ENCODE assay signal across 1 cellular context in genomic region chr3:140711043-140711718, GRCh38.
A peak's percentile ranks its signal among the peaks of the same experiment; 100 is the strongest.
TF ChIP-seq lines count a peak whose summit lies in the region.

No MANE protein-coding gene starts in this region.

TF ChIP-seq in HepG2, 621 proteins besides CTCF, POLR2A, EP300 and RAD21 (continued from another document and continues in another):
- TF ChIP-seq ZBTB42 (CRISPR knock-in tag; IDR thresholded peaks at IDR 0.05) (no peak), EEA1 (CRISPR knock-in tag; IDR thresholded peaks at IDR 0.05; ENCODE audit: borderline replicate concordance) (no peak), ZNF558 (CRISPR knock-in tag; IDR thresholded peaks at IDR 0.05; ENCODE audit: borderline replicate concordance) (0 out of 2 replicates have a peak, but pooled peaks have one; percentile 46), ZFX (CRISPR knock-in tag; IDR thresholded peaks at IDR 0.05; ENCODE audit: low read depth) (no peak; the same call in 1 of the 2 replicates), ZNF569 (CRISPR knock-in tag; IDR thresholded peaks at IDR 0.05; ENCODE audit: borderline replicate concordance) (no peak), GFI1 (CRISPR knock-in tag; IDR thresholded peaks at IDR 0.05; ENCODE audit: borderline replicate concordance) (no peak; the same call in 1 of the 2 replicates), MAFF (IDR thresholded peaks at IDR 0.05; ENCODE audit: low read depth, low read length) (no peak), PLSCR1 (CRISPR knock-in tag; IDR thresholded peaks at IDR 0.05; ENCODE audit: borderline replicate concordance) (no peak), HMGXB3 (CRISPR knock-in tag; IDR thresholded peaks at IDR 0.05; ENCODE audit: borderline replicate concordance) (no peak), NFKBIZ (CRISPR knock-in tag; IDR thresholded peaks at IDR 0.05) (0 out of 2 replicates have a peak, but pooled peaks have one; percentile 29), RCOR2 (CRISPR knock-in tag; IDR thresholded peaks at IDR 0.05) (peak; percentile 34; the same call in 1 of the 2 replicates), SIX1 (CRISPR knock-in tag; IDR thresholded peaks at IDR 0.05; ENCODE audit: borderline replicate concordance) (peak; percentile 34; the same call in 1 of the 2 replicates), IRF9 (CRISPR knock-in tag; IDR thresholded peaks at IDR 0.05; ENCODE audit: borderline replicate concordance) (no peak), CSRNP1 (CRISPR knock-in tag; IDR thresholded peaks at IDR 0.05) (no peak), FIP1L1 (IDR thresholded peaks at IDR 0.05; ENCODE audit: borderline replicate concordance, insufficient read depth, low read depth, low read length) (no peak), GPN1 (CRISPR knock-in tag; IDR thresholded peaks at IDR 0.05; ENCODE audit: borderline replicate concordance) (no peak), NFYB (CRISPR knock-in tag; IDR thresholded peaks at IDR 0.05) (no peak), ZBTB8A (CRISPR knock-in tag; IDR thresholded peaks at IDR 0.05; ENCODE audit: borderline replicate concordance, low read depth) (no peak), AGO2 (optimal IDR thresholded peaks at IDR 0.05; ENCODE audit: low read depth, low read length) (no peak), KMT2B (CRISPR knock-in tag; IDR thresholded peaks at IDR 0.05) (no peak), HIC2 (CRISPR knock-in tag; IDR thresholded peaks at IDR 0.05; ENCODE audit: low read depth) (no peak), MXD4 (CRISPR knock-in tag; IDR thresholded peaks at IDR 0.05) (no peak), POLR2AphosphoS5 (IDR thresholded peaks at IDR 0.05; ENCODE audit: low read depth, low read length) (no peak), FUBP1 (CRISPR knock-in tag; IDR thresholded peaks at IDR 0.05; ENCODE audit: borderline replicate concordance) (no peak), ZNF646 (CRISPR knock-in tag; IDR thresholded peaks at IDR 0.05) (no peak), FOXO1 (CRISPR knock-in tag; IDR thresholded peaks at IDR 0.05) (peak; percentile 56), ZNF710 (CRISPR knock-in tag; IDR thresholded peaks at IDR 0.05; ENCODE audit: borderline replicate concordance) (peak; percentile 59; the same call in 1 of the 2 replicates), XRCC5 (optimal IDR thresholded peaks at IDR 0.05; ENCODE audit: low read length) (peak; percentile 20), FOXA3 (CRISPR knock-in tag; IDR thresholded peaks at IDR 0.05) (peak; percentile 85), KLF11 (CRISPR knock-in tag; IDR thresholded peaks at IDR 0.05) (no peak; the same call in 1 of the 2 replicates), ZBTB37 (CRISPR knock-in tag; IDR thresholded peaks at IDR 0.05) (no peak), LCORL (IDR thresholded peaks at IDR 0.05) (no peak), LCORL (CRISPR knock-in tag; IDR thresholded peaks at IDR 0.05) (0 out of 2 replicates have a peak, but pooled peaks have one; percentile 20), ZNF30 (CRISPR knock-in tag; IDR thresholded peaks at IDR 0.05) (no peak), GZF1 (CRISPR knock-in tag; IDR thresholded peaks at IDR 0.05) (no peak), PLRG1 (conservative IDR thresholded peaks at IDR 0.05) (no peak), KLF6 (CRISPR knock-in tag; IDR thresholded peaks at IDR 0.05) (0 out of 2 replicates have a peak, but pooled peaks have one; percentile 32), SYNCRIP (IDR thresholded peaks at IDR 0.05; ENCODE audit: insufficient read depth, low read depth, low read length) (no peak), TEAD2 (CRISPR knock-in tag; IDR thresholded peaks at IDR 0.05) (no peak)
